In genomic region chr12:13702401-13702800, GRCh38 we compare ENCODE assay signal across 22 cellular contexts.
"Had no signal": no experiment of that assay in that cellular context is flagged by ENCODE, and none has a peak within 500 bp of the region (broad histone marks: within the 10 kb centered on the region; RNA-seq: fewer than 3 reads in every experiment).

No MANE protein-coding gene starts in this region.

- H3K9me3 ChIP-seq: lower lobe of right lung, spleen, testis, uterus had no signal

- H3K4me3 ChIP-seq: lower lobe of right lung, spleen, testis, uterus had no signal

- H3K27ac ChIP-seq: foreskin keratinocyte, lower lobe of right lung, spleen, testis, uterus had no signal

- H3K36me3 ChIP-seq: lower lobe of right lung, spleen, uterus had no signal

- ATAC-seq: activated CD4-positive, CD25-positive, alpha-beta regulatory T cell treated with anti-CD3 and anti-CD28 coated beads, Interleukin-2, amount 50 U/mL, for 24 hours; foreskin keratinocyte; left lobe of liver; lower lobe of right lung had no signal

- H3K4me1 Mint-ChIP-seq: activated CD4-positive, alpha-beta memory T cell treated with anti-CD3 and anti-CD28 coated beads, Interleukin-2, amount 10 ng/mL, durations not matched to agents 7 days and 5 days; activated CD4-positive, alpha-beta T cell treated with anti-CD3 and anti-CD28 coated beads, Interleukin-2, amount 10 ng/mL, durations not matched to agents 24 days and 14 days; activated naive CD4-positive, alpha-beta T cell treated with anti-CD3 and anti-CD28 coated beads, Interleukin-2, amount 10 ng/mL, durations not matched to agents 7 days and 5 days; immature natural killer cell; naive B cell; neural crest cell had no signal

- H3K4me3 Mint-ChIP-seq: activated CD4-positive, alpha-beta memory T cell treated with anti-CD3 and anti-CD28 coated beads, Interleukin-2, amount 10 ng/mL, durations not matched to agents 7 days and 5 days; activated CD4-positive, alpha-beta T cell treated with anti-CD3 and anti-CD28 coated beads, Interleukin-2, amount 10 ng/mL, durations not matched to agents 24 days and 14 days; activated naive CD4-positive, alpha-beta T cell treated with anti-CD3 and anti-CD28 coated beads, Interleukin-2, amount 10 ng/mL, durations not matched to agents 7 days and 5 days; immature natural killer cell; naive B cell; neural crest cell had no signal

- H3K9me3 Mint-ChIP-seq: activated CD4-positive, alpha-beta memory T cell treated with anti-CD3 and anti-CD28 coated beads, Interleukin-2, amount 10 ng/mL, durations not matched to agents 7 days and 5 days; activated CD4-positive, alpha-beta T cell treated with anti-CD3 and anti-CD28 coated beads, Interleukin-2, amount 10 ng/mL, durations not matched to agents 24 days and 14 days; activated naive CD4-positive, alpha-beta T cell treated with anti-CD3 and anti-CD28 coated beads, Interleukin-2, amount 10 ng/mL, durations not matched to agents 7 days and 5 days had no signal

- H3K27me3 ChIP-seq: foreskin keratinocyte, testis, uterus had no signal

- H3K36me3 Mint-ChIP-seq: activated naive CD4-positive, alpha-beta T cell treated with anti-CD3 and anti-CD28 coated beads, Interleukin-2, amount 10 ng/mL, durations not matched to agents 7 days and 5 days; immature natural killer cell; naive B cell had no signal

- H3K27ac Mint-ChIP-seq: activated CD4-positive, alpha-beta memory T cell treated with anti-CD3 and anti-CD28 coated beads, Interleukin-2, amount 10 ng/mL, durations not matched to agents 7 days and 5 days; activated CD4-positive, alpha-beta T cell treated with anti-CD3 and anti-CD28 coated beads, Interleukin-2, amount 10 ng/mL, durations not matched to agents 24 days and 14 days; activated naive CD4-positive, alpha-beta T cell treated with anti-CD3 and anti-CD28 coated beads, Interleukin-2, amount 10 ng/mL, durations not matched to agents 7 days and 5 days; immature natural killer cell; naive B cell; progenitor cell of endocrine pancreas had no signal

- DNase-seq: activated CD4-positive, alpha-beta memory T cell treated with anti-CD3 and anti-CD28 coated beads, Interleukin-2, amount 10 ng/mL, durations not matched to agents 7 days and 5 days; activated CD4-positive, alpha-beta T cell treated with anti-CD3 and anti-CD28 coated beads, Interleukin-2, amount 10 ng/mL, durations not matched to agents 24 days and 14 days; activated effector memory CD4-positive, alpha-beta T cell treated with anti-CD3 and anti-CD28 coated beads, Interleukin-2, amount 50 U/mL, for 16 hours; activated naive CD4-positive, alpha-beta T cell treated with anti-CD3 and anti-CD28 coated beads, Interleukin-2, amount 10 ng/mL, durations not matched to agents 7 days and 5 days; cortex of kidney; effector CD4-positive, alpha-beta T cell; erythroblast; foreskin keratinocyte; immature natural killer cell; lower lobe of right lung; mesendoderm; naive B cell; spleen; stimulated activated CD4-positive, alpha-beta T cell treated with anti-CD3 and anti-CD28 coated beads, Interleukin-4, amount 100 ng/mL, for 1 hour; stimulated activated naive CD4-positive, alpha-beta T cell; testis; trophoblast cell; uterus had no signal

- H3K27me3 Mint-ChIP-seq: activated CD4-positive, alpha-beta memory T cell treated with anti-CD3 and anti-CD28 coated beads, Interleukin-2, amount 10 ng/mL, durations not matched to agents 7 days and 5 days; activated CD4-positive, alpha-beta T cell treated with anti-CD3 and anti-CD28 coated beads, Interleukin-2, amount 10 ng/mL, durations not matched to agents 24 days and 14 days; activated naive CD4-positive, alpha-beta T cell treated with anti-CD3 and anti-CD28 coated beads, Interleukin-2, amount 10 ng/mL, durations not matched to agents 7 days and 5 days had no signal
